Comparison of ENCODE assay signal across 19 cellular contexts in the genomic region with DNA sequence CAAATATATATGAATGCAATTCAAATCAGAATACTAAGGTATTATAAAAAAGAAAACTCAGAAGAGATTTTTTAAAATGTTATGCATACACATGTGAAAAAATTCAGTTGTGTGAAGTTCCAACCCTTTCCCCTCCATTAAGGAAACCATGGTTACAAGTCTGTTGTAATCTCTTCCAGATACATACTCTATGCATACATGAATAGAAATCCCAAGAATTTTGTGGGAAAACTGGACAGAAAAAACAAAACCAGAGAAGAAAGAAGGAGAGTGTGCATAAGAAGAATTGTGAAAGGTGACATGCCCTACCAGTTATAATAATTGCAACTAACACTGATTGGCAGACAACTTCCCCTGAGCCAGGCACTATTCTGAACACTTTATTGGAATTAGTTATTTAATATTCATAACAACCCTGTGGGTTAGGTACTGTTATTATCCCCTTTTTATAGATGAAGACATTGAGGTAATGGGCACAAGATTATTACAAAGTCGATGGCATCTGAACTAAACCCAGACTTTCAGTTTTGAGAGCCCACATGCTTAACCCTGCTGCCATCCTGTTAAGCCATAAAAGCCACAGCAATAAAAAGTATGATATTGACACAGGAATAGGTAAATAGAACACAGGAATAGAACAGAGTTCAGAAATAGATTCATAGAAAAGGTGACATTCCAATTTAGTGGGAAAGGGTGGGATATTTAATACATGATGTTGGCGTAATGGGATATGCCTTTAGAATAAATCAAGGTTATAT.
"Had no signal": no experiment of that assay in that cellular context is flagged by ENCODE, and none has a peak within 500 bp of the region (broad histone marks: within the 10 kb centered on the region; RNA-seq: fewer than 3 reads in every experiment).

No MANE protein-coding gene starts in this region.

- DNase-seq: activated CD4-positive, alpha-beta memory T cell treated with anti-CD3 and anti-CD28 coated beads for 36 hours; activated CD4-positive, alpha-beta T cell treated with anti-CD3 and anti-CD28 coated beads for 4 hours; activated naive CD4-positive, alpha-beta T cell treated with anti-CD3 and anti-CD28 coated beads for 36 hours; activated T-cell treated with anti-CD3 and anti-CD28 coated beads for 4 hours; cortex of kidney; gastrocnemius medialis; head of caudate nucleus; left ventricle myocardium inferior; mammary epithelial cell; psoas muscle; right cardiac atrium; stimulated activated CD4-positive, alpha-beta T cell treated with anti-CD3 and anti-CD28 coated beads, Interleukin-4, amount 100 ng/mL, for 4 hours; T-helper 2 cell; testis; upper lobe of right lung had no signal

- H3K36me3 ChIP-seq: ascending aorta, gastrocnemius medialis, left ventricle myocardium inferior, upper lobe of right lung had no signal

- H3K4me3 ChIP-seq: ascending aorta, gastrocnemius medialis, left ventricle myocardium inferior, psoas muscle, testis, upper lobe of right lung had no signal

- H3K27ac ChIP-seq: ascending aorta, gastrocnemius medialis, left ventricle myocardium inferior, psoas muscle, testis, upper lobe of right lung had no signal

- H3K4me1 ChIP-seq: gastrocnemius medialis, left ventricle myocardium inferior, psoas muscle, testis, upper lobe of right lung had no signal

- H3K27me3 ChIP-seq: ascending aorta, gastrocnemius medialis, testis had no signal

- ATAC-seq: activated T-helper 17 cell treated with anti-CD3 and anti-CD28 coated beads, Interleukin-2, amount 50 U/mL, for 72 hours; gastrocnemius medialis; psoas muscle; right cardiac atrium; stimulated activated memory B cell treated with anti-CD40 and anti-IgM and Interleukin-4, amounts not matched to agents 10 μg/mL and 1 μg/mL and 100 μg/mL, for 72 hours; upper lobe of right lung; WTC11 had no signal

- H3K9me3 ChIP-seq: ascending aorta, gastrocnemius medialis, left ventricle myocardium inferior, psoas muscle, testis, upper lobe of right lung had no signal
